1 cellular context compared by ENCODE assay signal in the genomic region with DNA sequence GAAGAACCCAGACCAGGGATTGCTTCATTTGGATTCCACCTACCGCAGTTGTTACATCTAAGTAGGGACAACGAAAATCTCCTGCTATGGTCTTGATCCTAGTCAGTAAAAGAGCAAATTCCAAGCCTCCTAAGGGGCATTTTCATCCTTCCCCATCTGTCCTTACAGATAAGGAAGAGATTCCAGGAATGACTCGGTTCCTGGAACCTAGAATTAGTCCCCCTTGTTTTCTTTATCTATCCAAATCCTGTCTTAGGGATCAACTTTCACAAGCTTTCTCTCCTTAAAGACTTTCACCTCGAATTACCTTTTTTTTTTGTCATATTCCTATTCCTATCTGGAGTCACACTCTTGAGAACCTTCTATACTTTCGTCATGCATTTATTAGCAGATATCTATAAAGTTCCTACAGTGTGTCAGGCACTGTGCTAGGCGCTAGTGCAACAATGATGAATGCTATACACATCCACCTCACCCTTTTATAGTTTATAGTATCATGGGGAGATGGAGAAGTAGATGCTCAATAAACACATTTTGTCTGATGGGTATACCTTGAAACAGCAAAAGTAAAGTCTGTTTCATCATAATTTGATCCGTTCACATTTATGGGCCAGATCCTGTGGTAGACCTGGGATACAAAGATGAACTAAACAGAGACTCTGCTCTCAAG.
TF ChIP-seq lines count a peak whose summit lies in the region.

No MANE protein-coding gene starts in this region.

TF ChIP-seq in K562, 482 proteins besides CTCF, POLR2A, EP300 and RAD21 (continued from another document):
- TF ChIP-seq, protein P1, sequence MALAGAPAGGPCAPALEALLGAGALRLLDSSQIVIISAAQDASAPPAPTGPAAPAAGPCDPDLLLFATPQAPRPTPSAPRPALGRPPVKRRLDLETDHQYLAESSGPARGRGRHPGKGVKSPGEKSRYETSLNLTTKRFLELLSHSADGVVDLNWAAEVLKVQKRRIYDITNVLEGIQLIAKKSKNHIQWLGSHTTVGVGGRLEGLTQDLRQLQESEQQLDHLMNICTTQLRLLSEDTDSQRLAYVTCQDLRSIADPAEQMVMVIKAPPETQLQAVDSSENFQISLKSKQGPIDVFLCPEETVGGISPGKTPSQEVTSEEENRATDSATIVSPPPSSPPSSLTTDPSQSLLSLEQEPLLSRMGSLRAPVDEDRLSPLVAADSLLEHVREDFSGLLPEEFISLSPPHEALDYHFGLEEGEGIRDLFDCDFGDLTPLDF (CRISPR knock-in tag; IDR thresholded peaks at IDR 0.05), result no peak
- TF ChIP-seq, protein P2, sequence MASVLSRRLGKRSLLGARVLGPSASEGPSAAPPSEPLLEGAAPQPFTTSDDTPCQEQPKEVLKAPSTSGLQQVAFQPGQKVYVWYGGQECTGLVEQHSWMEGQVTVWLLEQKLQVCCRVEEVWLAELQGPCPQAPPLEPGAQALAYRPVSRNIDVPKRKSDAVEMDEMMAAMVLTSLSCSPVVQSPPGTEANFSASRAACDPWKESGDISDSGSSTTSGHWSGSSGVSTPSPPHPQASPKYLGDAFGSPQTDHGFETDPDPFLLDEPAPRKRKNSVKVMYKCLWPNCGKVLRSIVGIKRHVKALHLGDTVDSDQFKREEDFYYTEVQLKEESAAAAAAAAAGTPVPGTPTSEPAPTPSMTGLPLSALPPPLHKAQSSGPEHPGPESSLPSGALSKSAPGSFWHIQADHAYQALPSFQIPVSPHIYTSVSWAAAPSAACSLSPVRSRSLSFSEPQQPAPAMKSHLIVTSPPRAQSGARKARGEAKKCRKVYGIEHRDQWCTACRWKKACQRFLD (CRISPR knock-in tag; IDR thresholded peaks at IDR 0.05), result no peak
- TF ChIP-seq PYGO2 (tag; IDR thresholded peaks at IDR 0.05) (no peak), TAF15 (IDR thresholded peaks at IDR 0.05; ENCODE audit: low read depth, low read length) (no peak), ZNF785 (CRISPR knock-in tag; IDR thresholded peaks at IDR 0.05) (no peak), PURB (CRISPR knock-in tag; IDR thresholded peaks at IDR 0.05; ENCODE audit: low read depth) (no peak), HNRNPL (IDR thresholded peaks at IDR 0.05; ENCODE audit: low read depth, low read length) (no peak), RBM17 (IDR thresholded peaks at IDR 0.05; ENCODE audit: borderline replicate concordance, low read depth, low read length) (no peak), ZNF239 (CRISPR knock-in tag; IDR thresholded peaks at IDR 0.05) (no peak), RCOR1 (IDR thresholded peaks at IDR 0.05; ENCODE audit: borderline replicate concordance in 1 of 2, low read depth in 2 of 2, low read length in 2 of 2) (peak; percentile 51 to 54; a peak in 2 of 4 replicates), CREB1 (IDR thresholded peaks at IDR 0.05) (no peak), CREB1 (CRISPR knock-in tag; IDR thresholded peaks at IDR 0.05) (no peak), DACH1 (IDR thresholded peaks at IDR 0.05; ENCODE audit: partially characterized antibody) (peak; percentile 25)
- TF ChIP-seq, protein P3, sequence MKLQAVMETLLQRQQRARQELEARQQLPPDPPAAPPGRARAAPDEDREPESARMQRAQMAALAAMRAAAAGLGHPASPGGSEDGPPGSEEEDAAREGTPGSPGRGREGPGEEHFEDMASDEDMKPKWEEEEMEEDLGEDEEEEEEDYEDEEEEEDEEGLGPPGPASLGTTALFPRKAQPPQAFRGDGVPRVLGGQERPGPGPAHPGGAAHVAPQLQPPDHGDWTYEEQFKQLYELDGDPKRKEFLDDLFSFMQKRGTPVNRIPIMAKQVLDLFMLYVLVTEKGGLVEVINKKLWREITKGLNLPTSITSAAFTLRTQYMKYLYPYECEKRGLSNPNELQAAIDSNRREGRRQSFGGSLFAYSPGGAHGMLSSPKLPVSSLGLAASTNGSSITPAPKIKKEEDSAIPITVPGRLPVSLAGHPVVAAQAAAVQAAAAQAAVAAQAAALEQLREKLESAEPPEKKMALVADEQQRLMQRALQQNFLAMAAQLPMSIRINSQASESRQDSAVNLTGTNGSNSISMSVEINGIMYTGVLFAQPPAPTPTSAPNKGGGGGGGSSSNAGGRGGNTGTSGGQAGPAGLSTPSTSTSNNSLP (IDR thresholded peaks at IDR 0.05; ENCODE audit: borderline replicate concordance, low read depth, low read length), result no peak
- TF ChIP-seq, protein P4, sequence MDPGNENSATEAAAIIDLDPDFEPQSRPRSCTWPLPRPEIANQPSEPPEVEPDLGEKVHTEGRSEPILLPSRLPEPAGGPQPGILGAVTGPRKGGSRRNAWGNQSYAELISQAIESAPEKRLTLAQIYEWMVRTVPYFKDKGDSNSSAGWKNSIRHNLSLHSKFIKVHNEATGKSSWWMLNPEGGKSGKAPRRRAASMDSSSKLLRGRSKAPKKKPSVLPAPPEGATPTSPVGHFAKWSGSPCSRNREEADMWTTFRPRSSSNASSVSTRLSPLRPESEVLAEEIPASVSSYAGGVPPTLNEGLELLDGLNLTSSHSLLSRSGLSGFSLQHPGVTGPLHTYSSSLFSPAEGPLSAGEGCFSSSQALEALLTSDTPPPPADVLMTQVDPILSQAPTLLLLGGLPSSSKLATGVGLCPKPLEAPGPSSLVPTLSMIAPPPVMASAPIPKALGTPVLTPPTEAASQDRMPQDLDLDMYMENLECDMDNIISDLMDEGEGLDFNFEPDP (CRISPR knock-in tag; IDR thresholded peaks at IDR 0.05), result no peak
- TF ChIP-seq, protein P5, sequence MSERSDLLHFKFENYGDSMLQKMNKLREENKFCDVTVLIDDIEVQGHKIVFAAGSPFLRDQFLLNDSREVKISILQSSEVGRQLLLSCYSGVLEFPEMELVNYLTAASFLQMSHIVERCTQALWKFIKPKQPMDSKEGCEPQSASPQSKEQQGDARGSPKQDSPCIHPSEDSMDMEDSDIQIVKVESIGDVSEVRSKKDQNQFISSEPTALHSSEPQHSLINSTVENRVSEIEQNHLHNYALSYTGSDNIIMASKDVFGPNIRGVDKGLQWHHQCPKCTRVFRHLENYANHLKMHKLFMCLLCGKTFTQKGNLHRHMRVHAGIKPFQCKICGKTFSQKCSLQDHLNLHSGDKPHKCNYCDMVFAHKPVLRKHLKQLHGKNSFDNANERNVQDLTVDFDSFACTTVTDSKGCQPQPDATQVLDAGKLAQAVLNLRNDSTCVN (CRISPR knock-in tag; IDR thresholded peaks at IDR 0.05), result no peak
- TF ChIP-seq, protein P6, sequence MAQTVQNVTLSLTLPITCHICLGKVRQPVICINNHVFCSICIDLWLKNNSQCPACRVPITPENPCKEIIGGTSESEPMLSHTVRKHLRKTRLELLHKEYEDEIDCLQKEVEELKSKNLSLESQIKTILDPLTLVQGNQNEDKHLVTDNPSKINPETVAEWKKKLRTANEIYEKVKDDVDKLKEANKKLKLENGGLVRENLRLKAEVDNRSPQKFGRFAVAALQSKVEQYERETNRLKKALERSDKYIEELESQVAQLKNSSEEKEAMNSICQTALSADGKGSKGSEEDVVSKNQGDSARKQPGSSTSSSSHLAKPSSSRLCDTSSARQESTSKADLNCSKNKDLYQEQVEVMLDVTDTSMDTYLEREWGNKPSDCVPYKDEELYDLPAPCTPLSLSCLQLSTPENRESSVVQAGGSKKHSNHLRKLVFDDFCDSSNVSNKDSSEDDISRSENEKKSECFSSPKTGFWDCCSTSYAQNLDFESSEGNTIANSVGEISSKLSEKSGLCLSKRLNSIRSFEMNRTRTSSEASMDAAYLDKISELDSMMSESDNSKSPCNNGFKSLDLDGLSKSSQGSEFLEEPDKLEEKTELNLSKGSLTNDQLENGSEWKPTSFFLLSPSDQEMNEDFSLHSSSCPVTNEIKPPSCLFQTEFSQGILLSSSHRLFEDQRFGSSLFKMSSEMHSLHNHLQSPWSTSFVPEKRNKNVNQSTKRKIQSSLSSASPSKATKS (CRISPR knock-in tag; IDR thresholded peaks at IDR 0.05), result no peak
- TF ChIP-seq, protein P7, sequence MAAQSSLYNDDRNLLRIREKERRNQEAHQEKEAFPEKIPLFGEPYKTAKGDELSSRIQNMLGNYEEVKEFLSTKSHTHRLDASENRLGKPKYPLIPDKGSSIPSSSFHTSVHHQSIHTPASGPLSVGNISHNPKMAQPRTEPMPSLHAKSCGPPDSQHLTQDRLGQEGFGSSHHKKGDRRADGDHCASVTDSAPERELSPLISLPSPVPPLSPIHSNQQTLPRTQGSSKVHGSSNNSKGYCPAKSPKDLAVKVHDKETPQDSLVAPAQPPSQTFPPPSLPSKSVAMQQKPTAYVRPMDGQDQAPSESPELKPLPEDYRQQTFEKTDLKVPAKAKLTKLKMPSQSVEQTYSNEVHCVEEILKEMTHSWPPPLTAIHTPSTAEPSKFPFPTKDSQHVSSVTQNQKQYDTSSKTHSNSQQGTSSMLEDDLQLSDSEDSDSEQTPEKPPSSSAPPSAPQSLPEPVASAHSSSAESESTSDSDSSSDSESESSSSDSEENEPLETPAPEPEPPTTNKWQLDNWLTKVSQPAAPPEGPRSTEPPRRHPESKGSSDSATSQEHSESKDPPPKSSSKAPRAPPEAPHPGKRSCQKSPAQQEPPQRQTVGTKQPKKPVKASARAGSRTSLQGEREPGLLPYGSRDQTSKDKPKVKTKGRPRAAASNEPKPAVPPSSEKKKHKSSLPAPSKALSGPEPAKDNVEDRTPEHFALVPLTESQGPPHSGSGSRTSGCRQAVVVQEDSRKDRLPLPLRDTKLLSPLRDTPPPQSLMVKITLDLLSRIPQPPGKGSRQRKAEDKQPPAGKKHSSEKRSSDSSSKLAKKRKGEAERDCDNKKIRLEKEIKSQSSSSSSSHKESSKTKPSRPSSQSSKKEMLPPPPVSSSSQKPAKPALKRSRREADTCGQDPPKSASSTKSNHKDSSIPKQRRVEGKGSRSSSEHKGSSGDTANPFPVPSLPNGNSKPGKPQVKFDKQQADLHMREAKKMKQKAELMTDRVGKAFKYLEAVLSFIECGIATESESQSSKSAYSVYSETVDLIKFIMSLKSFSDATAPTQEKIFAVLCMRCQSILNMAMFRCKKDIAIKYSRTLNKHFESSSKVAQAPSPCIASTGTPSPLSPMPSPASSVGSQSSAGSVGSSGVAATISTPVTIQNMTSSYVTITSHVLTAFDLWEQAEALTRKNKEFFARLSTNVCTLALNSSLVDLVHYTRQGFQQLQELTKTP (IDR thresholded peaks at IDR 0.05; ENCODE audit: low read depth in 1 of 2, partially characterized antibody in 2 of 2), result peak in 1 of 2 experiments; percentile 43
